In the genomic region with DNA sequence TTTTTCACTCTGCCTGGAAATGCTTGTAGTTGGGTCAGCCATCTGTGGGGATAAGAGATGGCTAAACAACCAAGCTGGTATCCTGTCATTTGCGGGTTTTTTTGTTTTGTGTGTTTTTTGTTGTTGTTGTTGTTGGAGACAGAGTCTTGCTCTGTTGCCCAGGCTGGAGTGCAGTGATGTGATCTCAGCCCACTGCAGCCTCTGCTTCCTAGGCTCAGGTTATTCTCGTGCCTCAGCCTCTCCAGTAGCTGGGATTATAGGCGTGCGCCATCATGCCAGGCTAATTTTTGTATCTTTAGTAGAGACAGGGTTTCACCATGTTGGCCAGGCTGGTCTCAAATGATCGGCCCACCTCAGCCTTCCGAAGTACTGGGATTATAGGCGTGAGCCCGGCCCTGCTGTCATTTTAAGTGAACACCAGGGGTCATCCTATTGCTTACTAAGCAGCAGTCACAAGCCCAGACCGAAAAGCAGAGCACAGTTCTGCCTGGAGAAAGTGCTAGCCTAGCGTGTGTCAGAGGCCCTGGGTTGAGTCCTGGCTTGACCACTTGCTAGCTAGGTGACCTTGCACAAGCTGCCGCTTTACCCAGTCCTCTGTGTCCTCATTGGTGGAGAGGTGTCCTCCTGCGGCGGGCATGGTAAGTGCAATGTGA, we compare ENCODE assay signal across 9 cellular contexts. TPM values are rescaled to one million over a fixed set of nuclear protein-coding genes. Genes with fewer than 3 reads are reported as not detected.
DNase-seq lines count a peak whose midpoint lies in the region; ATAC-seq, FAIRE-seq and TF ChIP-seq lines count a peak whose summit lies in the region.
"Had no signal": no experiment of that assay in that cellular context is flagged by ENCODE, and none has a peak within 500 bp of the region (broad histone marks: within the 10 kb centered on the region; RNA-seq: fewer than 3 reads in every experiment).

No MANE protein-coding gene starts in this region.

- H3K36me3 Mint-ChIP-seq in activated CD8-positive, alpha-beta T cell treated with anti-CD3 and anti-CD28 coated beads for 36 hours (ENCODE audit: low read depth) = peaks cover 28% of the 10 kb centered on the region
- no peaks in the 10 kb centered on the region for H3K36me3 Mint-ChIP-seq in glutamatergic neuron (ENCODE audit: unreplicated experiment)

- DNase-seq in EL = peak; percentile 51
- peak; percentile 32 for DNase-seq in M059J (ENCODE audit: low read depth)
- DNase-seq in activated CD8-positive, alpha-beta T cell treated with anti-CD3 and anti-CD28 coated beads for 36 hours = peak; percentile 30
- peak; percentile 70 for DNase-seq in glutamatergic neuron
- peak; percentile 31 for DNase-seq in small intestine

- intact Hi-C loops in activated CD8-positive, alpha-beta T cell treated with anti-CD3 and anti-CD28 coated beads for 36 hours (cut with micrococcal nuclease) = no loop called here

- TF ChIP-seq CTCF in activated CD8-positive, alpha-beta T cell treated with anti-CD3 and anti-CD28 coated beads for 36 hours (IDR thresholded peaks at IDR 0.05) = peak; percentile 39
- TF ChIP-seq CTCF in glutamatergic neuron (IDR thresholded peaks at IDR 0.05; ENCODE audit: partially characterized antibody, unreplicated experiment) = peak; percentile 52

- ATAC-seq in activated CD8-positive, alpha-beta T cell treated with anti-CD3 and anti-CD28 coated beads for 36 hours = no peak
- ATAC-seq in HG02938 (IDR thresholded peaks at IDR 0.05; ENCODE audit: unreplicated experiment) (no peak), GM19328 (IDR thresholded peaks at IDR 0.05; ENCODE audit: unreplicated experiment) (no peak), HG03135 (IDR thresholded peaks at IDR 0.05; ENCODE audit: unreplicated experiment) (no peak)

- H3K27ac Mint-ChIP-seq in activated CD8-positive, alpha-beta T cell treated with anti-CD3 and anti-CD28 coated beads for 36 hours = peak overlapping the region; percentile 34
- no peak overlapping the region for H3K27ac Mint-ChIP-seq in glutamatergic neuron (ENCODE audit: unreplicated experiment)
- H3K27ac Mint-ChIP-seq: T-helper 1 cell treated with Interleukin-12 subunit alpha and Interleukin-12 subunit beta and Interleukin-4 antibody, amounts not matched to agents 30 μg/mL and 1 μg/mL, for 36 hours had no signal

- WGBS in small intestine, 3 donors = 58 to 64% (median 64%) methylated on average over 13 of the region's 13 CpGs

- POLR2A ChIA-PET in activated CD8-positive, alpha-beta T cell treated with anti-CD3 and anti-CD28 coated beads for 36 hours (lab: Charles Lee) = interaction anchor here (0.7 to 1.2 kb wide), 2 partner anchors 13 to 54 kb away, joined by 3 read pairs; no protein-coding TSS in a partner anchor

- peaks cover 0 to 15% of the 10 kb centered on the region in 2 donors for H3K36me3 ChIP-seq in small intestine (ENCODE audit: control insufficient read depth in 2 of 2, insufficient read depth in 2 of 2, low read length in 2 of 2)

- no peak for FAIRE-seq in small intestine (lab: Jason Lieb, UNC)

- no peak overlapping the region for H3K4me3 ChIP-seq in small intestine (ENCODE audit: low read depth in 1 of 2, low read length in 2 of 2)

- H3K27me3 ChIP-seq in small intestine (ENCODE audit: control insufficient read depth in 2 of 2, insufficient read depth in 2 of 2, low read length in 2 of 2) = no peaks in the 10 kb centered on the region

- no peak overlapping the region for H3K4me3 Mint-ChIP-seq in activated CD8-positive, alpha-beta T cell treated with anti-CD3 and anti-CD28 coated beads for 36 hours
- H3K4me3 Mint-ChIP-seq in glutamatergic neuron (ENCODE audit: unreplicated experiment) = peak overlapping the region; percentile 38
- H3K4me3 Mint-ChIP-seq: T-helper 1 cell treated with Interleukin-12 subunit alpha and Interleukin-12 subunit beta and Interleukin-4 antibody, amounts not matched to agents 30 μg/mL and 1 μg/mL, for 36 hours had no signal

- H3K4me1 Mint-ChIP-seq in activated CD8-positive, alpha-beta T cell treated with anti-CD3 and anti-CD28 coated beads for 36 hours (ENCODE audit: low read depth) = peaks cover 56% of the 10 kb centered on the region
- H3K4me1 Mint-ChIP-seq in glutamatergic neuron (ENCODE audit: low read depth, unreplicated experiment) = peaks cover 16% of the 10 kb centered on the region

- H3K4me1 ChIP-seq in small intestine (ENCODE audit: control insufficient read depth in 2 of 2, insufficient read depth in 1 of 2, low read depth in 1 of 2, low read length in 1 of 2) = peaks cover 8 to 30% of the 10 kb centered on the region in 2 donors

- no peaks in the 10 kb centered on the region for H3K9me3 ChIP-seq in small intestine (ENCODE audit: control insufficient read depth, low read depth)

- H3K27ac ChIP-seq in small intestine (ENCODE audit: low read depth in 1 of 2, low read length in 1 of 2) = no peak overlapping the region

- CTCF ChIA-PET in activated CD8-positive, alpha-beta T cell treated with anti-CD3 and anti-CD28 coated beads for 36 hours (lab: Charles Lee) = interaction anchor here (1.0 kb wide), 1 partner anchor 71 kb away, joined by 3 read pairs; no protein-coding TSS in a partner anchor

- H3K9me3 Mint-ChIP-seq in activated CD8-positive, alpha-beta T cell treated with anti-CD3 and anti-CD28 coated beads for 36 hours = peaks cover 2% of the 10 kb centered on the region
- H3K9me3 Mint-ChIP-seq in glutamatergic neuron (ENCODE audit: unreplicated experiment) = peaks cover 3% of the 10 kb centered on the region
- H3K9me3 Mint-ChIP-seq: T-helper 1 cell treated with Interleukin-12 subunit alpha and Interleukin-12 subunit beta and Interleukin-4 antibody, amounts not matched to agents 30 μg/mL and 1 μg/mL, for 36 hours had no signal

- H3K27me3 Mint-ChIP-seq in activated CD8-positive, alpha-beta T cell treated with anti-CD3 and anti-CD28 coated beads for 36 hours = no peaks in the 10 kb centered on the region
- peaks cover 3% of the 10 kb centered on the region for H3K27me3 Mint-ChIP-seq in glutamatergic neuron (ENCODE audit: unreplicated experiment)

RNA-seq across cellular contexts. Expression of a gene that starts 4.6 kb away (rescaled TPM):
- 9.8 and 14.7 TPM in 2 replicates for total RNA-seq in M059J (2014; rRNA removed; shearing (Covaris generic))
- 10 to 100 TPM; 12.9 to 13.7 TPM for total RNA-seq in activated CD8-positive, alpha-beta T cell treated with anti-CD3 and anti-CD28 coated beads for 36 hours
- total RNA-seq in glutamatergic neuron (ENCODE audit: unreplicated experiment) = 14.0 TPM
- polyA plus RNA-seq in small intestine = 1 to 10 TPM; 3.4 to 9.1 (median 4.1) TPM

RNA-seq across cellular contexts. Expression of a gene that starts 4.9 kb away (rescaled TPM):
- total RNA-seq in M059J (2014; rRNA removed; shearing (Covaris generic)) = 25.2 and 49.2 TPM in 2 replicates
- 10 to 100 TPM; 61.8 to 65.7 TPM for total RNA-seq in activated CD8-positive, alpha-beta T cell treated with anti-CD3 and anti-CD28 coated beads for 36 hours
- 58.6 TPM for total RNA-seq in glutamatergic neuron (ENCODE audit: unreplicated experiment)
- polyA plus RNA-seq in small intestine = 10 to 100 TPM in 2 of 3 donors, 1 to 10 TPM in 1; 8.1 to 17.0 (median 14.1) TPM

RNA-seq across cellular contexts. Expression of a gene that starts 43.6 kb away (rescaled TPM):
- 43.2 and 50.8 TPM in 2 replicates for total RNA-seq in M059J (2014; rRNA removed; shearing (Covaris generic))
- 10 to 100 TPM; 45.1 to 49.6 TPM for total RNA-seq in activated CD8-positive, alpha-beta T cell treated with anti-CD3 and anti-CD28 coated beads for 36 hours
- 7.9 TPM for total RNA-seq in glutamatergic neuron (ENCODE audit: unreplicated experiment)
- polyA plus RNA-seq in small intestine = 100 to 1,000 TPM in 1 of 3 donors, 10 to 100 TPM in 2; 62.1 to 202 (median 88.6) TPM

RNA-seq across cellular contexts. Expression of a gene that starts 57.8 kb away (rescaled TPM):
- total RNA-seq in M059J (2014; rRNA removed; shearing (Covaris generic)) = not detected in 2 replicates
- total RNA-seq in activated CD8-positive, alpha-beta T cell treated with anti-CD3 and anti-CD28 coated beads for 36 hours = not detected
- total RNA-seq in glutamatergic neuron (ENCODE audit: unreplicated experiment) = not detected
- polyA plus RNA-seq in small intestine = under 1 TPM in 2 of 3 donors, not detected in 1; 0.54 to 0.67 TPM

RNA-seq across cellular contexts. Expression of a gene that starts 59.3 kb away (rescaled TPM):
- 13.3 and 26.4 TPM in 2 replicates for total RNA-seq in M059J (2014; rRNA removed; shearing (Covaris generic))
- total RNA-seq in activated CD8-positive, alpha-beta T cell treated with anti-CD3 and anti-CD28 coated beads for 36 hours = 1 to 10 TPM; 5.5 to 6.2 TPM
- 7.4 TPM for total RNA-seq in glutamatergic neuron (ENCODE audit: unreplicated experiment)
- polyA plus RNA-seq in small intestine = 1 to 10 TPM; 4.9 to 8.4 (median 5.7) TPM
